ENCODE assay signal across 9 cellular contexts in the genomic region with DNA sequence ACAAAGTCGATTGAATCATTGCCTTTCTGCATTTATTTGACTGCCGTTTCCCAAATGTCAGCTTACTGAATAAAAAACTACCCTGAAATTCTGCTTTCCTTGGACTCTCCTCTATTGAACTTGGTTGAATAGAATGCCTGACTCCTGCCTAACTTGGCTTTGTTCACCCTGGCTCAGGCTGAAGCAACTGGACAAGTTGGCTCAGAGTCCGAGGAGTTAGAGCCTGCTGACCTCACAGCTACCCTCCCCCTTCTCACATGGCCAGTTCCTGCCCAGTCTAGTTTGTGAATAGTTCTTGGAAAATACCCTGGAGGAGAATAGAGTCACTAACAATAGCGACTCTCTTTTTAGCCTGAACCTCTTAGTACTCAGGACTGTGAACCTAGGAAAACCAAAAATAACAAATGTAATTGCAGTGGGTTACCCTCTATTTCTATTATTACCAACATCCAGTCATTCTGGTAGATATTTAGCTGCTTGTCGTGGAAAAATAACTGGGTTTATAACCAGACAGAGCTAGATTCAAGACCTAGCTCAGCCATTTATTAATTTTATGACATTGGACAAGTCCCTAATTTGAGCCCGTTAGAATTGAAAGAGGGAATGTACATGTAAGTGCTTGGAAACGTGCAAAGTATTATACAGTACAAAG. TPM values are rescaled to one million over a fixed set of nuclear protein-coding genes. Genes with fewer than 3 reads are reported as not detected.
DNase-seq lines count a peak whose midpoint lies in the region; ATAC-seq and TF ChIP-seq lines count a peak whose summit lies in the region.
"Had no signal": no experiment of that assay in that cellular context is flagged by ENCODE, and none has a peak within 500 bp of the region (broad histone marks: within the 10 kb centered on the region; RNA-seq: fewer than 3 reads in every experiment).

No MANE protein-coding gene starts in this region.

- no peak overlapping the region for H3K4me3 ChIP-seq in sigmoid colon

- no peaks in the 10 kb centered on the region for H3K27me3 ChIP-seq in sigmoid colon

- peak; percentile 86 for DNase-seq in GM03348 (ENCODE audit: low spot score)
- DNase-seq in chondrocyte (ENCODE audit: low spot score), result no peak
- DNase-seq in iris pigment epithelial cell (ENCODE audit: low read depth), result peak; percentile 94
- DNase-seq in sigmoid colon, result peak; percentile 94
- DNase-seq in DMS53 (lab: John Stamatoyannopoulos, UW), result no peak
- no peak for DNase-seq in activated T-cell treated with anti-CD3 and anti-CD28 coated beads, Interleukin-2, amount 50 U/mL, for 48 hours
- DNase-seq in activated CD8-positive, alpha-beta memory T cell treated with anti-CD3 and anti-CD28 coated beads, Interleukin-2, amount 50 U/mL, for 4 hours, result no peak
- DNase-seq: NCI-H69 had no signal

- no peaks in the 10 kb centered on the region for H3K36me3 Mint-ChIP-seq in chondrocyte (ENCODE audit: low read depth)

- H3K27ac Mint-ChIP-seq in chondrocyte (ENCODE audit: unreplicated experiment), result peak overlapping the region; percentile 96

- TF ChIP-seq POLR2A in sigmoid colon (IDR thresholded peaks at IDR 0.05), result no peak

- H3K9me3 Mint-ChIP-seq in chondrocyte (ENCODE audit: low read depth), result peaks cover 3% of the 10 kb centered on the region

- no peak overlapping the region for H3K4me3 Mint-ChIP-seq in chondrocyte (ENCODE audit: unreplicated experiment)

- intact Hi-C loops in sigmoid colon (cut with DNase I), result loop anchor here (2.0 to 10.0 kb wide), 2 partner anchors 17 to 1071 kb away; a partner anchor contains a TSS

- peaks cover 40% of the 10 kb centered on the region for H3K4me1 Mint-ChIP-seq in chondrocyte (ENCODE audit: low read depth)

- H3K36me3 ChIP-seq in sigmoid colon, result no peaks in the 10 kb centered on the region

- no peaks in the 10 kb centered on the region for H3K9me3 ChIP-seq in sigmoid colon

- H3K27me3 Mint-ChIP-seq in chondrocyte (ENCODE audit: low read depth), result no peaks in the 10 kb centered on the region

- TF ChIP-seq CTCF in chondrocyte (IDR thresholded peaks at IDR 0.05) (peak; percentile 13), sigmoid colon (IDR thresholded peaks at IDR 0.05) (no peak)

- peaks cover 0 to 33% (median 30%) of the 10 kb centered on the region in 4 donors for H3K4me1 ChIP-seq in sigmoid colon

- peak overlapping the region; percentile 70 to 80 (median 76) for H3K27ac ChIP-seq in sigmoid colon

- 71 to 74% methylated on average over 7 of the region's 7 CpGs for WGBS in sigmoid colon, 2 donors

- TF ChIP-seq EP300 in sigmoid colon (IDR thresholded peaks at IDR 0.05), result peak in 2 of 4 donors; percentile 45 to 89

- no peak for ATAC-seq in GM18519 (IDR thresholded peaks at IDR 0.05; ENCODE audit: low FRiP score, unreplicated experiment)

RNA-seq across cellular contexts. Expression of a gene that starts 17.3 kb away (rescaled TPM):
- total RNA-seq in chondrocyte, result 32.0 to 45.2 TPM (median 44.1 TPM) in 3 replicates
- 10 to 100 TPM; 12.7 to 15.0 (median 13.8) TPM for total RNA-seq in sigmoid colon
- polyA plus RNA-seq in sigmoid colon, result 10 to 100 TPM; 17.3 to 33.5 (median 30.0) TPM

Comparison
In these comparisons a context has a peak if more than half of its experiments do, and no peak if none do; other contexts are left out.
1. DNase-seq: peak in GM03348 (single experiment), iris pigment epithelial cell (single experiment) and sigmoid colon (single experiment); none in chondrocyte (single experiment), DMS53 (single experiment), activated T-cell treated with anti-CD3 and anti-CD28 coated beads, Interleukin-2, amount 50 U/mL, for 48 hours (0 of 2) and activated CD8-positive, alpha-beta memory T cell treated with anti-CD3 and anti-CD28 coated beads, Interleukin-2, amount 50 U/mL, for 4 hours (single experiment).